In the genomic region with DNA sequence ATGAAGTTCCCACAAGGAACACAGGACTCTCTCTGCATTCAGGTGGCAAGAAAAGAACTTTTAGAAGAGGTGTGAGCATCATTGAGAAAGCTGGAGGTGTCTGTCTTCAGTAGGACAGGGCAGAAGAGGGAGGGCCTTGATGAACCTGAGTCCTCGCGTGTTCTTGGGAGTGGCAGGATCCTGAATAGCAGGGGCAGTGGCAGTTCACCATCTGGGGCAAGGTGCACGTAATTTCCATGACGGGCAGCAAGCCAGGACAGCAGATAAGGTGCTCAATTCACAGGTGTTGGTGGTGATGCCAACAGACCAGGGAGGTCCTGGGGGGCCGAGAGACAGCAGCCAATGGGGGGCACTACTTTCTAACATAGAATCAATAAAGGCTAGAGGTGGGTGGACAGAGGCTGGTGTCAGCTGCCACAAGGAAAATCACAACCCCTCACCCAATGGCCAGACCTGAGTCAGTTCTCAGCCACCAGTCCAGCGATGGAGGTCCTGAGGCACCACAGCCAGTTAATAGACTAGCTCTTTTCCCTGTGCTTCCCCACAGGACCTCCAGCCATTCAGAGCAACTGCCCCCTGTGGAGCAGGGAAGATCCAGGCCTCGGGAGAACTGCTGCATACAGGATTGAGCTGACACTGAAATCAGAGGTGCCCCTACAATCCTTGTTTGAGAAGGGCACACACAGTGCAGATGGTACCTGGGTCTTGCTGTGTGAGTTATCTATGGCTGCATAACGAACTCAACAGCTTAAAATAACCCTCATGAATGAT, we compare ENCODE assay signal across 22 cellular contexts. TPM values are rescaled to one million over a fixed set of nuclear protein-coding genes. Genes with fewer than 3 reads are reported as not detected.
DNase-seq lines count a peak whose midpoint lies in the region; ATAC-seq and TF ChIP-seq lines count a peak whose summit lies in the region.
"Had no signal": no experiment of that assay in that cellular context is flagged by ENCODE, and none has a peak within 500 bp of the region (broad histone marks: within the 10 kb centered on the region; RNA-seq: fewer than 3 reads in every experiment).

No MANE protein-coding gene starts in this region.

- H3K36me3 ChIP-seq in heart right ventricle: no peaks in the 10 kb centered on the region
- H3K36me3 ChIP-seq: BLaER1 treated with 17β-estradiol and CSF1 and Interleukin-3, amounts not matched to agents 10 nM and 100 nM had no signal

- intact Hi-C loops in cardiac septum (cut with DNase I): no loop called here
- intact Hi-C loops in heart right ventricle (cut with DNase I): no loop called here

- H3K9me3 ChIP-seq in heart right ventricle: peaks cover 0 to 39% (median 4%) of the 10 kb centered on the region in 11 donors

- H3K36me3 Mint-ChIP-seq in immature natural killer cell (peaks cover 5 to 9% (median 8%) of the 10 kb centered on the region in 3 donors), osteocyte (ENCODE audit: unreplicated experiment) (no peaks in the 10 kb centered on the region)
- H3K36me3 Mint-ChIP-seq in stimulated activated effector memory CD8-positive, alpha-beta T cell treated with anti-CD3 and anti-CD28 coated beads, Interleukin-12 subunit alpha, Interleukin-12 subunit beta, amount 100 ng/mL, for 72 hours: no peaks in the 10 kb centered on the region

- H3K27me3 ChIP-seq in heart right ventricle: no peaks in the 10 kb centered on the region
- H3K27me3 ChIP-seq: BLaER1 treated with 17β-estradiol and CSF1 and Interleukin-3, amounts not matched to agents 10 nM and 100 nM had no signal

- H3K4me1 Mint-ChIP-seq in immature natural killer cell (peaks cover 31 to 34% of the 10 kb centered on the region in 2 donors), osteocyte (ENCODE audit: unreplicated experiment) (no peaks in the 10 kb centered on the region)
- peaks cover 33% of the 10 kb centered on the region for H3K4me1 Mint-ChIP-seq in stimulated activated effector memory CD8-positive, alpha-beta T cell treated with anti-CD3 and anti-CD28 coated beads, Interleukin-12 subunit alpha, Interleukin-12 subunit beta, amount 100 ng/mL, for 72 hours
- H3K4me1 Mint-ChIP-seq: B cell had no signal

- TF ChIP-seq CTCF in heart right ventricle (IDR thresholded peaks at IDR 0.05) (no peak), osteocyte (IDR thresholded peaks at IDR 0.05) (no peak), omental fat pad (IDR thresholded peaks at IDR 0.05) (no peak)

- H3K9me3 Mint-ChIP-seq in immature natural killer cell (peaks cover 0 to 7% (median 3%) of the 10 kb centered on the region in 6 donors), osteocyte (ENCODE audit: unreplicated experiment) (peaks cover 8% of the 10 kb centered on the region)
- H3K9me3 Mint-ChIP-seq in stimulated activated effector memory CD8-positive, alpha-beta T cell treated with anti-CD3 and anti-CD28 coated beads, Interleukin-12 subunit alpha, Interleukin-12 subunit beta, amount 100 ng/mL, for 72 hours: peaks cover 5% of the 10 kb centered on the region
- H3K9me3 Mint-ChIP-seq: HFFc6 had no signal

- H3K4me1 ChIP-seq in heart right ventricle: peaks cover 0 to 4% (median 0%) of the 10 kb centered on the region in 9 donors

- H3K27me3 Mint-ChIP-seq in immature natural killer cell (ENCODE audit: low read depth in 3 of 3) (peaks cover 8 to 16% (median 9%) of the 10 kb centered on the region in 3 donors), osteocyte (ENCODE audit: unreplicated experiment) (no peaks in the 10 kb centered on the region)

- H3K27ac ChIP-seq in heart right ventricle: no peak overlapping the region
- H3K27ac ChIP-seq: BLaER1 treated with 17β-estradiol and CSF1 and Interleukin-3, amounts not matched to agents 10 nM and 100 nM had no signal

- H3K4me3 Mint-ChIP-seq in immature natural killer cell (peak overlapping the region in 3 of 5 donors; percentile 18 to 55 (median 33)), osteocyte (ENCODE audit: unreplicated experiment) (no peak overlapping the region)
- H3K4me3 Mint-ChIP-seq in stimulated activated effector memory CD8-positive, alpha-beta T cell treated with anti-CD3 and anti-CD28 coated beads, Interleukin-12 subunit alpha, Interleukin-12 subunit beta, amount 100 ng/mL, for 72 hours: no peak overlapping the region
- H3K4me3 Mint-ChIP-seq: B cell, GM23338, HFFc6 had no signal

- ATAC-seq in heart right ventricle: no peak
- no peak for ATAC-seq in stimulated activated effector memory CD8-positive, alpha-beta T cell treated with anti-CD3 and anti-CD28 coated beads, Interleukin-12 subunit alpha, Interleukin-12 subunit beta, amount 100 ng/mL, for 72 hours
- ATAC-seq in HG03108 (IDR thresholded peaks at IDR 0.05; ENCODE audit: unreplicated experiment): no peak
- no peak for ATAC-seq in omental fat pad (ENCODE audit: low FRiP score)
- ATAC-seq: GM12878, HCT116 had no signal

- no peak overlapping the region for H3K27ac Mint-ChIP-seq in immature natural killer cell
- no peak overlapping the region for H3K27ac Mint-ChIP-seq in osteocyte (ENCODE audit: unreplicated experiment)
- peak overlapping the region; percentile 7 for H3K27ac Mint-ChIP-seq in stimulated activated effector memory CD8-positive, alpha-beta T cell treated with anti-CD3 and anti-CD28 coated beads, Interleukin-12 subunit alpha, Interleukin-12 subunit beta, amount 100 ng/mL, for 72 hours
- H3K27ac Mint-ChIP-seq: B cell, GM23338, HFFc6 had no signal

- DNase-seq in cardiac septum (ENCODE audit: low spot score): peak; percentile 33
- no peak for DNase-seq in heart right ventricle
- DNase-seq in immature natural killer cell: no peak
- DNase-seq in osteocyte (ENCODE audit: extremely low spot score, unreplicated experiment): peak; percentile 59
- DNase-seq in stimulated activated effector memory CD8-positive, alpha-beta T cell treated with anti-CD3 and anti-CD28 coated beads, Interleukin-12 subunit alpha, Interleukin-12 subunit beta, amount 100 ng/mL, for 72 hours (ENCODE audit: low spot score in 2 of 2): no peak
- no peak for DNase-seq in NCI-H226
- no peak for DNase-seq in omental fat pad (ENCODE audit: low spot score)
- DNase-seq: 8988T; CD8-positive, alpha-beta memory T cell; COR-L47; DMS 273 treated with DMSO at 0.1 percent for 48 hours; DMS53; DND-41; EL; HFFc6; IMR-90 had no signal

- WGBS in heart right ventricle, 2 donors: 72 to 76% methylated on average over 8 of the region's 8 CpGs

- no peak overlapping the region for H3K4me3 ChIP-seq in heart right ventricle
- H3K4me3 ChIP-seq: BLaER1 treated with 17β-estradiol and CSF1 and Interleukin-3, amounts not matched to agents 10 nM and 100 nM; GM12878; GM23338 had no signal

RNA-seq across cellular contexts. Expression of a gene that starts 10.9 kb away (rescaled TPM):
- total RNA-seq in cardiac septum (34.4 TPM), heart right ventricle (10 to 100 TPM; 18.8 to 40.0 (median 27.2) TPM), osteocyte (30.3 and 32.2 TPM in 2 replicates), omental fat pad (100 to 1,000 TPM in 1 of 4 donors, 10 to 100 TPM in 3; 30.2 to 103 (median 51.7) TPM)
- polyA plus RNA-seq in heart right ventricle (10 to 100 TPM in 1 of 2 donors, 1 to 10 TPM in 1; 3.7 to 14.9 TPM), immature natural killer cell (1 to 10 TPM; 1.9 to 8.1 (median 5.1) TPM)

Comparison
In these comparisons a context has a peak if more than half of its experiments do, and no peak if none do; other contexts are left out.
1. DNase-seq: peak in cardiac septum (single experiment) and osteocyte (single experiment); none in heart right ventricle (0 of 2), immature natural killer cell (0 of 3), stimulated activated effector memory CD8-positive, alpha-beta T cell treated with anti-CD3 and anti-CD28 coated beads, Interleukin-12 subunit alpha, Interleukin-12 subunit beta, amount 100 ng/mL, for 72 hours (0 of 2), NCI-H226 (single experiment) and omental fat pad (single experiment).
2. H3K4me3 Mint-ChIP-seq: peak in immature natural killer cell (3 of 5); none in osteocyte (single experiment) and stimulated activated effector memory CD8-positive, alpha-beta T cell treated with anti-CD3 and anti-CD28 coated beads, Interleukin-12 subunit alpha, Interleukin-12 subunit beta, amount 100 ng/mL, for 72 hours (single experiment).